ENCODE assay signal across 8 cellular contexts in the genomic region with DNA sequence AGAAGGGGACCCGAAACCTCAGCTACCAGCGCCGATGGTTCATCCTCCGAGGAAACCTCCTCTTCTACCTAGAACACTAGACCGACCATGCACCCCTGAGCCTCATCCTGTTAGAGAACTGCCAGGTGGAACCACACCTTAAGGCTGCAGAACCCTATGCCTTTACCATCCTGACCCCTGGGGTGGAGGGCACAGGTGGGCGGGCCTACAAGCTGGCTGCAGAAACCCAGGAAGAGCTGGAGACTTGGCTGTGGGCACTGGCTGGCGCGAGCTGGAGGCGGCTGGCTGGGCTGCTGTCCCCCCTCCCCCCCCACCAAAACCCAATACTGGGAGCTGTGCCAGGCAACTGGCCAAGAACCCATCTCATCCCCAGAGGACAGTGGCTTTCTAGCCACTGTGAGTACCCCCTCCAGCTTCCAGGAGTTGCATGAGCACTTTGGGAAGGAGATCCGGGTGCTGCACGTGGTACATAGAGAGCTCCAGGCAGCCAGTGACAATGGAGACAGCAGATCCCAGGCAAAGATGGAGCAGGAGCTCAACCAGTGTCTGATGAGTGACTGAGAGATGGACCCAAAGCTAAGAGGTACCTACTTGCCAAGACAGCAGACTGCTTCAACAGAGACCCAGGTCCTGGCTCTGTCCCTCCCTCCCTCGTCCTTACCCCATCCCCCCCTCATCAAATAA. TPM values are rescaled to one million over a fixed set of nuclear protein-coding genes. Genes with fewer than 3 reads are reported as not detected.
DNase-seq lines count a peak whose midpoint lies in the region; ATAC-seq and TF ChIP-seq lines count a peak whose summit lies in the region.

No MANE protein-coding gene starts in this region.

- DNase-seq in CD14-positive monocyte (ENCODE audit: low spot score) (no peak), naive B cell (no peak), lower leg skin (ENCODE audit: low spot score in 2 of 2) (no peak), inferior parietal cortex (ENCODE audit: extremely low spot score) (no peak), G401 (ENCODE audit: low spot score) (no peak)

- no peak overlapping the region for H2AFZ ChIP-seq in Loucy (ENCODE audit: low read length)

- H3K4me3 ChIP-seq in Loucy (ENCODE audit: low read length, poor library complexity, severe bottlenecking): peak overlapping the region; percentile 90
- H3K4me3 ChIP-seq in lower leg skin (ENCODE audit: low read depth, poor library complexity, severe bottlenecking): no peak overlapping the region

- H3K9me2 ChIP-seq in Loucy (replicated peaks; ENCODE audit: low read depth, low read length): no peaks in the 10 kb centered on the region

- peak overlapping the region; percentile 88 to 100 (median 98) for H3K27ac Mint-ChIP-seq in CD14-positive monocyte
- H3K27ac Mint-ChIP-seq in naive B cell: peak overlapping the region in 5 of 6 donors; percentile 83 to 99 (median 98)

- TF ChIP-seq POLR2A in lower leg skin (IDR thresholded peaks at IDR 0.05): no peak

- peak overlapping the region; percentile 95 for H3K27ac ChIP-seq in cingulate gyrus (ENCODE audit: low read depth, low read length)

- ATAC-seq in naive B cell (ENCODE audit: low read depth in 2 of 2): no peak
- ATAC-seq in GM21360 (IDR thresholded peaks at IDR 0.05; ENCODE audit: unreplicated experiment): no peak

- peaks cover 18% of the 10 kb centered on the region for H3K4me1 ChIP-seq in Loucy (ENCODE audit: insufficient read depth, low read length, poor library complexity, severe bottlenecking)

- H4K20me1 ChIP-seq in Loucy (ENCODE audit: insufficient read depth, low read length, poor library complexity, severe bottlenecking): peaks cover 12% of the 10 kb centered on the region

- H3K4me3 Mint-ChIP-seq in CD14-positive monocyte: peak overlapping the region; percentile 97 to 99
- peak overlapping the region; percentile 93 to 98 (median 96) for H3K4me3 Mint-ChIP-seq in naive B cell

- no peak for TF ChIP-seq CTCF in CD14-positive monocyte (IDR thresholded peaks at IDR 0.05)
- TF ChIP-seq CTCF in Loucy (conservative IDR thresholded peaks at IDR 0.05; ENCODE audit: low read length): no peak
- no peak for TF ChIP-seq CTCF in lower leg skin (IDR thresholded peaks at IDR 0.05)

- H3K9me3 Mint-ChIP-seq in CD14-positive monocyte (no peaks in the 10 kb centered on the region), naive B cell (no peaks in the 10 kb centered on the region)

- peaks cover 32% of the 10 kb centered on the region for H3K4me1 Mint-ChIP-seq in CD14-positive monocyte
- H3K4me1 Mint-ChIP-seq in naive B cell: peaks cover 31 to 58% (median 38%) of the 10 kb centered on the region in 3 donors

- no peaks in the 10 kb centered on the region for H3K9me3 ChIP-seq in Loucy (ENCODE audit: insufficient read depth, low read depth, low read length)

- H3K36me3 Mint-ChIP-seq in CD14-positive monocyte (peaks cover 60 to 72% of the 10 kb centered on the region in 2 donors), naive B cell (no peaks in the 10 kb centered on the region)

- H3K4me2 ChIP-seq in Loucy (ENCODE audit: low read depth, low read length, poor library complexity, severe bottlenecking): peak overlapping the region; percentile 92

- in situ Hi-C loops in G401 (cut with HindIII; ENCODE audit: low sequenced_read_pairs): no loop called here

- H3K27me3 Mint-ChIP-seq in CD14-positive monocyte (ENCODE audit: low read depth in 3 of 3) (peaks cover 0 to 1% (median 0%) of the 10 kb centered on the region in 3 donors), naive B cell (no peaks in the 10 kb centered on the region)

- intact Hi-C loops in CD14-positive monocyte (cut with micrococcal nuclease): loop anchor here in 1 of 2 donors (10.0 kb wide), 1 partner anchor 48 kb away; the partner anchor contains the start of gene ZNF771
- intact Hi-C loops in lower leg skin (cut with DNase I; ENCODE audit: low total_unique reads): no loop called here

- no peaks in the 10 kb centered on the region for H3K27me3 ChIP-seq in Loucy (ENCODE audit: insufficient read depth, low read length, poor library complexity, severe bottlenecking)

- H3K36me3 ChIP-seq in Loucy (ENCODE audit: insufficient read depth, low read length): peaks cover 42% of the 10 kb centered on the region; the same call in 1 of the 2 replicates

- peaks cover 80% of the 10 kb centered on the region for H3K79me2 ChIP-seq in Loucy (ENCODE audit: insufficient read depth, low read length)

- peak overlapping the region; percentile 88 for H3K9ac ChIP-seq in Loucy (ENCODE audit: low read depth, low read length, poor library complexity, severe bottlenecking)

- 61 to 66% methylated on average over 12 of the region's 12 CpGs for whole genome bisulfite sequencing in lower leg skin, 2 donors

- no peaks in the 10 kb centered on the region for H3F3A ChIP-seq in Loucy (ENCODE audit: low read depth)

RNA-seq across cellular contexts. Expression of gene CD2BP2, which starts 1.4 kb away (rescaled TPM):
- polyA plus RNA-seq in CD14-positive monocyte (10 to 100 TPM; 31.0 to 31.8 TPM), naive B cell (ENCODE audit: low read depth in 6 of 6) (10 to 100 TPM; 24.2 to 36.1 (median 29.7) TPM)
- 10 to 100 TPM; 33.6 to 43.2 (median 38.5) TPM for total RNA-seq in lower leg skin
- total RNA-seq in G401 (2014; rRNA removed; shearing (Covaris generic)): 82.4 and 84.3 TPM in 2 replicates

RNA-seq across cellular contexts. Expression of gene TBC1D10B, which starts 13.8 kb away (rescaled TPM):
- polyA plus RNA-seq in CD14-positive monocyte (10 to 100 TPM; 12.2 to 13.8 TPM), naive B cell (ENCODE audit: low read depth in 6 of 6) (10 to 100 TPM in 3 of 6 donors, 1 to 10 TPM in 3; 6.2 to 16.9 (median 9.7) TPM)
- 10 to 100 TPM; 33.2 to 51.8 (median 41.9) TPM for total RNA-seq in lower leg skin
- 43.3 and 59.8 TPM in 2 replicates for total RNA-seq in G401 (2014; rRNA removed; shearing (Covaris generic))

RNA-seq across cellular contexts. Expression of gene MYL11, which starts 18.1 kb away (rescaled TPM):
- polyA plus RNA-seq in CD14-positive monocyte (1 to 10 TPM; 1.6 to 1.9 TPM), naive B cell (ENCODE audit: low read depth in 6 of 6) (not detected)
- 1 to 10 TPM in 1 of 4 donors, under 1 TPM in 1, not detected in 2; 0.79 to 2.1 TPM for total RNA-seq in lower leg skin
- 0.58 TPM in 1 of 2 replicates, not detected in the other for total RNA-seq in G401 (2014; rRNA removed; shearing (Covaris generic))

RNA-seq across cellular contexts. Expression of gene SEPTIN1, which starts 25.8 kb away (rescaled TPM):
- polyA plus RNA-seq in CD14-positive monocyte (under 1 TPM; 0.49 to 0.60 TPM), naive B cell (ENCODE audit: low read depth in 6 of 6) (100 to 1,000 TPM; 102 to 145 (median 112) TPM)
- 1 to 10 TPM in 1 of 4 donors, under 1 TPM in 2, not detected in 1; 0.39 to 1.2 (median 0.91) TPM for total RNA-seq in lower leg skin
- total RNA-seq in G401 (2014; rRNA removed; shearing (Covaris generic)): 0.10 and 0.86 TPM in 2 replicates

RNA-seq across cellular contexts. Expression of gene ZNF48, which starts 38.7 kb away (rescaled TPM):
- 1 to 10 TPM in 1 of 2 donors, under 1 TPM in 1; 0.67 to 1.4 TPM for polyA plus RNA-seq in CD14-positive monocyte
- 1 to 10 TPM; 3.4 to 9.9 (median 7.0) TPM for polyA plus RNA-seq in naive B cell (ENCODE audit: low read depth in 6 of 6)
- total RNA-seq in lower leg skin: 10 to 100 TPM in 3 of 4 donors, 1 to 10 TPM in 1; 8.3 to 15.6 (median 10.5) TPM
- total RNA-seq in G401 (2014; rRNA removed; shearing (Covaris generic)): 30.4 and 41.8 TPM in 2 replicates
